ENCODE assay signal across 8 cellular contexts in genomic region chr6:116450769-116451740, GRCh38. TPM values are rescaled to one million over a fixed set of nuclear protein-coding genes. Genes with fewer than 3 reads are reported as not detected.
DNase-seq lines count a peak whose midpoint lies in the region; ATAC-seq and TF ChIP-seq lines count a peak whose summit lies in the region.

No MANE protein-coding gene starts in this region.

- DNase-seq in DND-41 (no peak), iPS-NIHi7 (ENCODE audit: extremely low spot score) (no peak), hepatocyte (ENCODE audit: low spot score) (no peak), HuH-7.5 (ENCODE audit: low spot score) (no peak), SW480 (ENCODE audit: low spot score) (no peak)
- DNase-seq in activated naive CD8-positive, alpha-beta T cell treated with anti-CD3 and anti-CD28 coated beads, Interleukin-2, amount 10 ng/mL, durations not matched to agents 7 days and 5 days: no peak

- peaks cover 30% of the 10 kb centered on the region for H3K4me1 Mint-ChIP-seq in activated naive CD8-positive, alpha-beta T cell treated with anti-CD3 and anti-CD28 coated beads, Interleukin-2, amount 10 ng/mL, durations not matched to agents 7 days and 5 days

- POLR2A ChIA-PET in activated naive CD8-positive, alpha-beta T cell treated with anti-CD3 and anti-CD28 coated beads, Interleukin-2, amount 10 ng/mL, durations not matched to agents 7 days and 5 days (lab: Charles Lee): no interaction called here

- H3K36me3 ChIP-seq in DND-41 (ENCODE audit: insufficient read depth, low read length) (no peaks in the 10 kb centered on the region), hepatocyte (replicated peaks; ENCODE audit: insufficient read depth, low read depth) (no peaks in the 10 kb centered on the region)

- H3K9me2 ChIP-seq in hepatocyte (replicated peaks; ENCODE audit: insufficient read depth): no peaks in the 10 kb centered on the region

- TF ChIP-seq CTCF in DND-41 (IDR thresholded peaks at IDR 0.05; ENCODE audit: borderline replicate concordance, extremely low read depth, low read length, poor library complexity, severe bottlenecking) (no peak), hepatocyte (IDR thresholded peaks at IDR 0.05; ENCODE audit: poor library complexity) (no peak)

- H3K4me3 ChIP-seq in DND-41 (ENCODE audit: low read depth in 1 of 2, low read length in 2 of 2): no peak overlapping the region
- H3K4me3 ChIP-seq in hepatocyte: no peak overlapping the region

- peaks cover 5% of the 10 kb centered on the region for H3K4me1 ChIP-seq in DND-41 (ENCODE audit: insufficient read depth, low read length)
- H3K4me1 ChIP-seq in hepatocyte (ENCODE audit: insufficient read depth): peaks cover 12% of the 10 kb centered on the region

- H3K27ac Mint-ChIP-seq in activated naive CD8-positive, alpha-beta T cell treated with anti-CD3 and anti-CD28 coated beads, Interleukin-2, amount 10 ng/mL, durations not matched to agents 7 days and 5 days: peak overlapping the region; percentile 32

- H3K4me2 ChIP-seq in DND-41 (ENCODE audit: insufficient read depth, low read length): no peak overlapping the region
- no peak overlapping the region for H3K4me2 ChIP-seq in hepatocyte

- ATAC-seq in DND-41 (ENCODE audit: insufficient read depth, low read depth) (peak; percentile 78), GM19468 (IDR thresholded peaks at IDR 0.05; ENCODE audit: extremely low read depth, unreplicated experiment) (peak; percentile 76), HG03457 (IDR thresholded peaks at IDR 0.05; ENCODE audit: unreplicated experiment) (peak; percentile 73)
- peak; percentile 75 for ATAC-seq in activated naive CD8-positive, alpha-beta T cell treated with anti-CD3 and anti-CD28 coated beads, Interleukin-2, amount 10 ng/mL, durations not matched to agents 7 days and 5 days (ENCODE audit: low read depth)

- H2AFZ ChIP-seq in DND-41 (ENCODE audit: low read depth, low read length) (no peak overlapping the region), hepatocyte (no peak overlapping the region)

- peaks cover 22% of the 10 kb centered on the region for H3K27me3 Mint-ChIP-seq in activated naive CD8-positive, alpha-beta T cell treated with anti-CD3 and anti-CD28 coated beads, Interleukin-2, amount 10 ng/mL, durations not matched to agents 7 days and 5 days

- 90% methylated on average over 9 of the region's 9 CpGs for WGBS in hepatocyte (ENCODE audit: low lambda C conversion rate, missing lambda C conversion rate)

- H3K27me3 ChIP-seq in DND-41 (ENCODE audit: insufficient read depth, low read length, poor library complexity): no peaks in the 10 kb centered on the region
- no peaks in the 10 kb centered on the region for H3K27me3 ChIP-seq in hepatocyte

- peak overlapping the region; percentile 62 for H3K4me3 Mint-ChIP-seq in activated naive CD8-positive, alpha-beta T cell treated with anti-CD3 and anti-CD28 coated beads, Interleukin-2, amount 10 ng/mL, durations not matched to agents 7 days and 5 days

- peaks cover 21% of the 10 kb centered on the region for H3K36me3 Mint-ChIP-seq in activated naive CD8-positive, alpha-beta T cell treated with anti-CD3 and anti-CD28 coated beads, Interleukin-2, amount 10 ng/mL, durations not matched to agents 7 days and 5 days

- H3K9me3 ChIP-seq in DND-41 (ENCODE audit: insufficient read depth, low read length, severe bottlenecking) (no peaks in the 10 kb centered on the region), hepatocyte (ENCODE audit: low read depth) (no peaks in the 10 kb centered on the region)

- no peaks in the 10 kb centered on the region for H3K9me3 Mint-ChIP-seq in activated naive CD8-positive, alpha-beta T cell treated with anti-CD3 and anti-CD28 coated beads, Interleukin-2, amount 10 ng/mL, durations not matched to agents 7 days and 5 days

- H3K79me2 ChIP-seq in DND-41 (ENCODE audit: insufficient read depth, low read length): no peaks in the 10 kb centered on the region
- no peaks in the 10 kb centered on the region for H3K79me2 ChIP-seq in hepatocyte

- H3K27ac ChIP-seq in DND-41 (ENCODE audit: low read length) (no peak overlapping the region), hepatocyte (no peak overlapping the region)

- no peaks in the 10 kb centered on the region for H4K20me1 ChIP-seq in DND-41 (ENCODE audit: insufficient read depth, low read length)
- H4K20me1 ChIP-seq in hepatocyte (ENCODE audit: insufficient read depth, poor library complexity, severe bottlenecking): no peaks in the 10 kb centered on the region

- H3K9ac ChIP-seq in DND-41 (ENCODE audit: low read depth, low read length): no peak overlapping the region

RNA-seq across cellular contexts. Expression of gene CALHM6, which starts 10.1 kb away (rescaled TPM):
- 10 to 100 TPM; 23.2 to 26.7 TPM for total RNA-seq in activated naive CD8-positive, alpha-beta T cell treated with anti-CD3 and anti-CD28 coated beads, Interleukin-2, amount 10 ng/mL, durations not matched to agents 7 days and 5 days
- 0.83 TPM in 1 of 2 replicates, not detected in the other for total RNA-seq in hepatocyte
- 0.43 and 0.50 TPM in 2 replicates for polyA plus RNA-seq in hepatocyte

Comparison
In these comparisons a context has a peak if more than half of its experiments do, and no peak if none do; other contexts are left out.
1. RNA of gene CALHM6, which starts 10.1 kb away (total RNA-seq): 23.2 to 26.7 TPM in activated naive CD8-positive, alpha-beta T cell treated with anti-CD3 and anti-CD28 coated beads, Interleukin-2, amount 10 ng/mL, durations not matched to agents 7 days and 5 days; 0.83 TPM in hepatocyte; every median in the first group is over 10 times any median in the second.
2. Peak in every context shown above with its lines, with median percentiles within 50 percentile points of each other: ATAC-seq.